In the genomic region with DNA sequence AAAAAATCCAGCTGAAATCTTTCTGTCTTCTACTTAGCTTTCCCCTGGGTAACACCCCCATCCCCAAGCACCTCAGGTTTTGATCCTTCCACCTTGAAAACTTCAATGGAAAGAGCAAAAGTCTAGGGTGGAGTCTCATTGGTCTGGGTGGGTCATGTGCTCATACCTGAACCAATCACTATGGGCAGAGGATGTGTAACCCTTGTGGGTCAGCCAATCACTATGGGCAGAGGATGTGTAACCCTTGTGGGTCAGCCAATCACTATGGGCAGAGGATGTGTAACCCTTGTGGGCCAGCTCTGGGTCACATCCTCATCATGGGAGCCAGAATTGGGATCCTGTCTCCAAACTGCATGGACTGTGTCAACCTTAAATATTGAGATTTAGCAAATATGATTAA, we compare ENCODE assay signal across 22 cellular contexts. TPM values are rescaled to one million over a fixed set of nuclear protein-coding genes. Genes with fewer than 3 reads are reported as not detected.
DNase-seq lines count a peak whose midpoint lies in the region; ATAC-seq, FAIRE-seq and TF ChIP-seq lines count a peak whose summit lies in the region.
"Had no signal": no experiment of that assay in that cellular context is flagged by ENCODE, and none has a peak within 500 bp of the region (broad histone marks: within the 10 kb centered on the region; RNA-seq: fewer than 3 reads in every experiment).

No MANE protein-coding gene starts in this region.

- ATAC-seq in HepG2 (peak; percentile 66), right lobe of liver (no peak), SK-N-SH treated with all-trans-retinoic acid at 6 μM for 48 hours (0 out of 3 replicates have a peak, but pooled peaks have one; percentile 13), mucosa of descending colon (no peak), HG02870 (IDR thresholded peaks at IDR 0.05; ENCODE audit: unreplicated experiment) (no peak)
- ATAC-seq in naive thymus-derived CD4-positive, alpha-beta T cell: peak; percentile 55
- ATAC-seq: esophagus mucosa, gastroesophageal sphincter had no signal

- FAIRE-seq in HepG2 (lab: Jason Lieb, UNC): no peak

- no peak for TF ChIP-seq EP300 in HepG2 (IDR thresholded peaks at IDR 0.05; ENCODE audit: low read depth in 2 of 2, low read length in 2 of 2)
- TF ChIP-seq EP300 in HepG2 (CRISPR knock-in tag; IDR thresholded peaks at IDR 0.05; ENCODE audit: borderline replicate concordance): no peak

- H3K27ac ChIP-seq in HepG2 (ENCODE audit: extremely low read length, insufficient read depth, low read length): no peak overlapping the region
- H3K27ac ChIP-seq in right lobe of liver: no peak overlapping the region
- no peak overlapping the region for H3K27ac ChIP-seq in naive thymus-derived CD4-positive, alpha-beta T cell (ENCODE audit: low read depth, low read length)
- H3K27ac ChIP-seq: gastroesophageal sphincter, psoas muscle, skin epidermis, WERI-Rb-1 had no signal

- no peaks in the 10 kb centered on the region for H3K79me2 ChIP-seq in HepG2 (ENCODE audit: insufficient read depth, low read length)

- no peaks in the 10 kb centered on the region for H3K9me3 ChIP-seq in HepG2 (ENCODE audit: low read length)
- H3K9me3 ChIP-seq in right lobe of liver: no peaks in the 10 kb centered on the region
- H3K9me3 ChIP-seq in naive thymus-derived CD4-positive, alpha-beta T cell (ENCODE audit: control insufficient read depth in 2 of 3, low read length in 3 of 3): no peaks in the 10 kb centered on the region
- no peaks in the 10 kb centered on the region for H3K9me3 ChIP-seq in mucosa of descending colon
- H3K9me3 ChIP-seq: gastroesophageal sphincter, psoas muscle had no signal

- no peak overlapping the region for H3K4me2 ChIP-seq in HepG2 (ENCODE audit: low read depth, low read length)

- peaks cover 0 to 11% (median 0%) of the 10 kb centered on the region in 5 donors for H3K27me3 Mint-ChIP-seq in naive thymus-derived CD4-positive, alpha-beta T cell

- no peak overlapping the region for H2AFZ ChIP-seq in HepG2 (ENCODE audit: low read length)

- intact Hi-C loops in HepG2 (cut with micrococcal nuclease; ENCODE audit: unreplicated experiment) (no loop called here), right lobe of liver (cut with DNase I) (no loop called here), mucosa of descending colon (cut with DNase I, micrococcal nuclease) (no loop called here)
- intact Hi-C loops in naive thymus-derived CD4-positive, alpha-beta T cell (cut with micrococcal nuclease): no loop called here

- no peaks in the 10 kb centered on the region for H4K20me1 ChIP-seq in HepG2 (ENCODE audit: insufficient read depth, low read length)

- peaks cover 0 to 4% (median 3%) of the 10 kb centered on the region in 7 donors for H3K4me1 Mint-ChIP-seq in naive thymus-derived CD4-positive, alpha-beta T cell

- no peak for TF ChIP-seq CTCF in HepG2 (CRISPR knock-in tag; IDR thresholded peaks at IDR 0.05)
- no peak for TF ChIP-seq CTCF in right lobe of liver (IDR thresholded peaks at IDR 0.05)
- no peak for TF ChIP-seq CTCF in mucosa of descending colon (IDR thresholded peaks at IDR 0.05)

- H3K36me3 ChIP-seq in HepG2 (replicated peaks in 1 of 2; ENCODE audit: control insufficient read depth in 1 of 2, insufficient read depth in 2 of 2, low read length in 2 of 2) (no peaks in the 10 kb centered on the region), right lobe of liver (no peaks in the 10 kb centered on the region), mucosa of descending colon (ENCODE audit: low read depth) (no peaks in the 10 kb centered on the region)
- H3K36me3 ChIP-seq in naive thymus-derived CD4-positive, alpha-beta T cell (ENCODE audit: control insufficient read depth in 2 of 3, insufficient read depth in 3 of 3, low read length in 3 of 3): no peaks in the 10 kb centered on the region
- H3K36me3 ChIP-seq: gastroesophageal sphincter, WERI-Rb-1 had no signal

- H3K27me3 ChIP-seq in HepG2 (ENCODE audit: control insufficient read depth in 1 of 2, insufficient read depth in 2 of 2, low read length in 2 of 2) (no peaks in the 10 kb centered on the region), right lobe of liver (no peaks in the 10 kb centered on the region)
- H3K27me3 ChIP-seq in naive thymus-derived CD4-positive, alpha-beta T cell (ENCODE audit: control insufficient read depth in 2 of 2, insufficient read depth in 2 of 2, low read length in 2 of 2): no peaks in the 10 kb centered on the region
- H3K27me3 ChIP-seq: gastroesophageal sphincter had no signal

- TF ChIP-seq POLR2A in HepG2 (IDR thresholded peaks at IDR 0.05; ENCODE audit: insufficient read depth in 1 of 2, low read depth in 2 of 2, low read length in 2 of 2): no peak
- no peak for TF ChIP-seq POLR2A in right lobe of liver (IDR thresholded peaks at IDR 0.05)

- in situ Hi-C loops in HepG2 (cut with HindIII; ENCODE audit: extremely low pct_ligation_motif_present, low pct_unique_long_range_greater_than_20kb): no loop called here

- H3K27ac Mint-ChIP-seq in naive thymus-derived CD4-positive, alpha-beta T cell: no peak overlapping the region
- H3K27ac Mint-ChIP-seq: T-helper 1 cell treated with Interleukin-12 subunit alpha and Interleukin-12 subunit beta and Interleukin-4 antibody, amounts not matched to agents 30 μg/mL and 1 μg/mL, for 36 hours had no signal

- no peak overlapping the region for H3K4me3 Mint-ChIP-seq in naive thymus-derived CD4-positive, alpha-beta T cell
- H3K4me3 Mint-ChIP-seq: T-helper 1 cell treated with Interleukin-12 subunit alpha and Interleukin-12 subunit beta and Interleukin-4 antibody, amounts not matched to agents 30 μg/mL and 1 μg/mL, for 36 hours had no signal

- DNase-seq in HepG2 (ENCODE audit: low spot score) (no peak), right lobe of liver (no peak), SKM-1 treated with dmso at 0.1 percent for 144 hours (lab: John Stamatoyannopoulos, UW; ENCODE audit: unreplicated experiment) (no peak), iPS-NIHi7 (ENCODE audit: extremely low spot score) (no peak), mucosa of descending colon (no peak)
- DNase-seq in naive thymus-derived CD4-positive, alpha-beta T cell: no peak
- DNase-seq: activated gamma-delta T cell treated with Interleukin-2 at 50 U/mL for 16 hours; anterior cingulate cortex; central memory CD4-positive, alpha-beta T cell; mesendoderm; NCI-H1436; NCI-H748 treated with DMSO at 0.1 percent for 48 hours; psoas muscle; SIG-M5; stimulated activated CD4-positive, alpha-beta T cell treated with anti-CD3 and anti-CD28 coated beads, Interleukin-2, amount 100 ng/mL, for 48 hours; WERI-Rb-1 had no signal

- peaks cover 83% of the 10 kb centered on the region for H3K4me1 ChIP-seq in HepG2 (ENCODE audit: insufficient read depth, low read length)
- H3K4me1 ChIP-seq in right lobe of liver: peaks cover 0 to 11% (median 2%) of the 10 kb centered on the region in 4 donors
- H3K4me1 ChIP-seq in naive thymus-derived CD4-positive, alpha-beta T cell (ENCODE audit: control insufficient read depth in 2 of 2, insufficient read depth in 2 of 2, low read length in 2 of 2): no peaks in the 10 kb centered on the region
- no peaks in the 10 kb centered on the region for H3K4me1 ChIP-seq in mucosa of descending colon (ENCODE audit: low read depth)

- H3K9ac ChIP-seq in HepG2 (ENCODE audit: insufficient read depth, low read depth, low read length): no peak overlapping the region

- no TSS peak for BruUV-seq in HepG2 (replicated peaks; lab: Mats Ljungman, UMichigan)

- H3K4me3 ChIP-seq in HepG2 (replicated peaks in 1 of 3; ENCODE audit: insufficient read depth in 1 of 3, low read depth in 2 of 3, low read length in 3 of 3) (no peak overlapping the region), right lobe of liver (no peak overlapping the region), mucosa of descending colon (no peak overlapping the region)
- H3K4me3 ChIP-seq in naive thymus-derived CD4-positive, alpha-beta T cell (ENCODE audit: low read length): no peak overlapping the region
- H3K4me3 ChIP-seq: gastroesophageal sphincter, psoas muscle, skin epidermis had no signal

- no peaks in the 10 kb centered on the region for H3K9me3 Mint-ChIP-seq in naive thymus-derived CD4-positive, alpha-beta T cell
- H3K9me3 Mint-ChIP-seq: T-helper 1 cell treated with Interleukin-12 subunit alpha and Interleukin-12 subunit beta and Interleukin-4 antibody, amounts not matched to agents 30 μg/mL and 1 μg/mL, for 36 hours had no signal

- POLR2A ChIA-PET in HepG2 (lab: Yijun Ruan, JAX): no interaction called here
- POLR2A ChIA-PET in naive thymus-derived CD4-positive, alpha-beta T cell (lab: Charles Lee): interaction anchor here (0.6 to 1.7 kb wide), 4 partner anchors 14 to 196 kb away, joined by 3 to 8 read pairs (median 4); a partner anchor contains a TSS

- no peaks in the 10 kb centered on the region for H3K36me3 Mint-ChIP-seq in naive thymus-derived CD4-positive, alpha-beta T cell

- CTCF ChIA-PET in HepG2 (lab: Yijun Ruan, JAX; ENCODE audit: low intra/inter-chr PET ratio, low total read pairs): no interaction called here
- CTCF ChIA-PET in naive thymus-derived CD4-positive, alpha-beta T cell (lab: Charles Lee): interaction anchor here (0.7 kb wide), 1 partner anchor 86 kb away, joined by 3 read pairs; no protein-coding TSS in a partner anchor

- TF ChIP-seq RAD21 in HepG2 (CRISPR knock-in tag; IDR thresholded peaks at IDR 0.05): no peak

RNA-seq across cellular contexts. Expression of a gene that starts 18.5 kb away (rescaled TPM):
- 6.0 and 6.6 TPM in 2 replicates for total RNA-seq in HepG2 (2016; rRNA removed; fragmentation: Illumina TruSeq; extraction: Trizol)
- total RNA-seq in HepG2 (2016; cell fraction: cytosol; rRNA removed; fragmentation: Illumina TruSeq; extraction: Trizol; ENCODE audit: low read depth): 3.1 and 4.1 TPM in 2 replicates
- total RNA-seq in HepG2 (2016; cell fraction: insoluble cytoplasmic fraction; rRNA removed; fragmentation: Illumina TruSeq; extraction: Trizol): 6.0 and 6.4 TPM in 2 replicates
- total RNA-seq in HepG2 (2016; cell fraction: membrane; rRNA removed; fragmentation: Illumina TruSeq; extraction: Trizol): 5.7 and 6.1 TPM in 2 replicates
- 2.9 and 4.1 TPM in 2 replicates for total RNA-seq in HepG2 (2016; cell fraction: nucleus; rRNA removed; fragmentation: Illumina TruSeq; extraction: Trizol)
- polyA plus RNA-seq in HepG2 (2011; rRNA removed): 6.9 TPM in 2 replicates
- polyA plus RNA-seq in HepG2 (2011; cell fraction: cytosol; rRNA removed): 4.9 and 6.4 TPM in 2 replicates
- 3.8 and 4.0 TPM in 2 replicates for polyA plus RNA-seq in HepG2 (2011; cell fraction: nucleus; rRNA removed)
- polyA plus RNA-seq in HepG2 (2012): 3.0 and 3.8 TPM in 2 replicates
- 2.4 and 2.6 TPM in 2 replicates for polyA plus RNA-seq in HepG2 (2016; cell fraction: cytosol; fragmentation: Illumina TruSeq; extraction: Trizol; ENCODE audit: low read depth)
- polyA plus RNA-seq in HepG2 (2016; cell fraction: insoluble cytoplasmic fraction; fragmentation: Illumina TruSeq; extraction: Trizol; ENCODE audit: low read depth): 5.2 and 5.7 TPM in 2 replicates
- 3.5 and 3.9 TPM in 2 replicates for polyA plus RNA-seq in HepG2 (2016; cell fraction: membrane; fragmentation: Illumina TruSeq; extraction: Trizol; ENCODE audit: low read depth)
- 4.9 and 5.1 TPM in 2 replicates for polyA plus RNA-seq in HepG2 (2016; cell fraction: nucleus; fragmentation: Illumina TruSeq; extraction: Trizol; ENCODE audit: insufficient read depth, low read depth)
- polyA minus RNA-seq in HepG2 (2011; rRNA and poly(A)+ RNA removed; ENCODE audit: low replicate concordance): 8.2 and 13.2 TPM in 2 replicates
- polyA minus RNA-seq in HepG2 (2011; cell fraction: cytosol; rRNA and poly(A)+ RNA removed): 3.2 and 6.0 TPM in 2 replicates
- polyA minus RNA-seq in HepG2 (2011; cell fraction: nucleus; rRNA and poly(A)+ RNA removed): 1.5 and 2.1 TPM in 2 replicates
- total RNA-seq in right lobe of liver: 1 to 10 TPM; 3.9 to 6.8 (median 5.7) TPM
- 10 to 100 TPM; 10.7 to 13.3 (median 11.8) TPM for total RNA-seq in naive thymus-derived CD4-positive, alpha-beta T cell
- 10 to 100 TPM in 1 of 2 donors, 1 to 10 TPM in 1; 8.6 to 14.8 TPM for polyA plus RNA-seq in naive thymus-derived CD4-positive, alpha-beta T cell
- 10 to 100 TPM; 10.4 to 12.6 (median 11.9) TPM for total RNA-seq in mucosa of descending colon

RNA-seq across cellular contexts. Expression of a gene that starts 19.4 kb away (rescaled TPM):
- 18.5 and 24.8 TPM in 2 replicates for total RNA-seq in HepG2 (2016; rRNA removed; fragmentation: Illumina TruSeq; extraction: Trizol)
- 4.5 and 5.1 TPM in 2 replicates for total RNA-seq in HepG2 (2016; cell fraction: cytosol; rRNA removed; fragmentation: Illumina TruSeq; extraction: Trizol; ENCODE audit: low read depth)
- total RNA-seq in HepG2 (2016; cell fraction: insoluble cytoplasmic fraction; rRNA removed; fragmentation: Illumina TruSeq; extraction: Trizol): 16.4 and 24.3 TPM in 2 replicates
- total RNA-seq in HepG2 (2016; cell fraction: membrane; rRNA removed; fragmentation: Illumina TruSeq; extraction: Trizol): 10.5 and 11.1 TPM in 2 replicates
- total RNA-seq in HepG2 (2016; cell fraction: nucleus; rRNA removed; fragmentation: Illumina TruSeq; extraction: Trizol): 21.4 and 25.1 TPM in 2 replicates
- 10.5 and 16.7 TPM in 2 replicates for polyA plus RNA-seq in HepG2 (2011; rRNA removed)
- polyA plus RNA-seq in HepG2 (2011; cell fraction: cytosol; rRNA removed): 10.7 and 11.2 TPM in 2 replicates
- polyA plus RNA-seq in HepG2 (2011; cell fraction: nucleus; rRNA removed): 26.1 and 29.6 TPM in 2 replicates
- 12.9 and 15.5 TPM in 2 replicates for polyA plus RNA-seq in HepG2 (2012)
- 1.1 and 1.3 TPM in 2 replicates for polyA plus RNA-seq in HepG2 (2016; cell fraction: cytosol; fragmentation: Illumina TruSeq; extraction: Trizol; ENCODE audit: low read depth)
- polyA plus RNA-seq in HepG2 (2016; cell fraction: insoluble cytoplasmic fraction; fragmentation: Illumina TruSeq; extraction: Trizol; ENCODE audit: low read depth): 11.6 and 13.1 TPM in 2 replicates
- 2.6 and 2.7 TPM in 2 replicates for polyA plus RNA-seq in HepG2 (2016; cell fraction: membrane; fragmentation: Illumina TruSeq; extraction: Trizol; ENCODE audit: low read depth)
- 31.1 and 36.4 TPM in 2 replicates for polyA plus RNA-seq in HepG2 (2016; cell fraction: nucleus; fragmentation: Illumina TruSeq; extraction: Trizol; ENCODE audit: insufficient read depth, low read depth)
- polyA minus RNA-seq in HepG2 (2011; rRNA and poly(A)+ RNA removed; ENCODE audit: low replicate concordance): 20.5 and 28.1 TPM in 2 replicates
- polyA minus RNA-seq in HepG2 (2011; cell fraction: cytosol; rRNA and poly(A)+ RNA removed): 10.0 and 10.2 TPM in 2 replicates
- 14.4 and 26.1 TPM in 2 replicates for polyA minus RNA-seq in HepG2 (2011; cell fraction: nucleus; rRNA and poly(A)+ RNA removed)
- 10 to 100 TPM; 21.2 to 81.5 (median 53.3) TPM for total RNA-seq in right lobe of liver
- 10 to 100 TPM; 12.4 to 26.3 (median 15.1) TPM for total RNA-seq in naive thymus-derived CD4-positive, alpha-beta T cell
- 10 to 100 TPM in 1 of 2 donors, 1 to 10 TPM in 1; 8.4 to 14.7 TPM for polyA plus RNA-seq in naive thymus-derived CD4-positive, alpha-beta T cell
- 10 to 100 TPM; 19.1 to 27.3 (median 21.3) TPM for total RNA-seq in mucosa of descending colon

Comparison
In these comparisons a context has a peak if more than half of its experiments do, and no peak if none do; other contexts are left out.
1. ATAC-seq: peak in HepG2 (single experiment), SK-N-SH treated with all-trans-retinoic acid at 6 μM for 48 hours (single experiment) and naive thymus-derived CD4-positive, alpha-beta T cell (single experiment); none in right lobe of liver (0 of 4), mucosa of descending colon (single experiment) and HG02870 (single experiment).